ENCODE assay signal across 9 cellular contexts in the genomic region with DNA sequence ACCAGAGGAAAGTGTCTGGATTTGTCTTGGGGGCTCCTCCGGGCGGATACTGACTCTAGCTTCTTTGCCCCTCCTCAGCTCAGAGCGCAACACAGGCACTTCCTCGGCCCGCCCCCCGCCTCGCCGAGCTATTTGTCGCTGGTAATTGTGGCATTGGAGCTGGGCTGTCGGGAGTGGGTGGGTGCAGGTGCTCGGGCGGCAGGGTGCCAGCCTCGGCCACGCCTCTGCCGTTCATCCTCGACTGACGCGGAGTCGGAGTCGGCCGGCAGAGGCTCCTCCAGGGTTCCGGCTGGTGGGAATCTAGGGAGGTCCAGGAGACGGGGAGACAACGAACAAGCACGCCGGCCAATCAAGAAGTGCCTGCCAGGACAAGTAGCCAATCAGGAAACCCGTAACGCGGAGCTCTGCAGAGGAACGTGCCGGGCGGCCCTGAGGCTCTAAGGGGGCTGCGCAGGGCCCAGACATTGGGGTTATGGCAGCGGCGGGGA. TPM values are rescaled to one million over a fixed set of nuclear protein-coding genes. Genes with fewer than 3 reads are reported as not detected.
A peak's percentile ranks its signal among the peaks of the same experiment; 100 is the strongest.
DNase-seq lines count a peak whose midpoint lies in the region; ATAC-seq, FAIRE-seq and TF ChIP-seq lines count a peak whose summit lies in the region.
"Had no signal": no experiment of that assay in that cellular context is flagged by ENCODE, and none has a peak within 500 bp of the region (broad histone marks: within the 10 kb centered on the region; RNA-seq: fewer than 3 reads in every experiment).

No MANE protein-coding gene starts in this region.

- TF ChIP-seq CTCF in fibroblast of the aortic adventitia (IDR thresholded peaks at IDR 0.05; ENCODE audit: insufficient read depth, low read length) (no peak), neural progenitor cell (IDR thresholded peaks at IDR 0.05) (no peak)

- H3K9ac ChIP-seq in neural progenitor cell: no peak overlapping the region

- H3K4me2 ChIP-seq in neural progenitor cell: peak overlapping the region; percentile 71

- peak overlapping the region; percentile 71 for H3K4me3 Mint-ChIP-seq in activated T-helper 2 cell treated with anti-CD3 and anti-CD28 coated beads, Interferon-gamma antibody, Interleukin-2, Interleukin-4, amounts not matched to agents 10 μg/mL and 5 μg/mL and 100 μg/mL, durations not matched to agents 14 hours and 24 hours and 36 hours (ENCODE audit: low read depth)
- peak overlapping the region; percentile 78 for H3K4me3 Mint-ChIP-seq in neural progenitor cell

- H3K27me3 ChIP-seq in neural progenitor cell: peaks cover 7% of the 10 kb centered on the region

- ATAC-seq in GM19395 (IDR thresholded peaks at IDR 0.05; ENCODE audit: unreplicated experiment): no peak

- H3K36me3 ChIP-seq in neural progenitor cell: no peaks in the 10 kb centered on the region

- FAIRE-seq in RCC 7860 (lab: Jason Lieb, UNC): no peak
- FAIRE-seq: endometrium had no signal

- H3K4me1 ChIP-seq in neural progenitor cell: no peaks in the 10 kb centered on the region

- H3K4me1 Mint-ChIP-seq in activated T-helper 2 cell treated with anti-CD3 and anti-CD28 coated beads, Interferon-gamma antibody, Interleukin-2, Interleukin-4, amounts not matched to agents 10 μg/mL and 5 μg/mL and 100 μg/mL, durations not matched to agents 14 hours and 24 hours and 36 hours (ENCODE audit: low read depth): peaks cover 10% of the 10 kb centered on the region
- H3K4me1 Mint-ChIP-seq in neural progenitor cell: peaks cover 3% of the 10 kb centered on the region

- no peaks in the 10 kb centered on the region for H3F3A ChIP-seq in neural progenitor cell (ENCODE audit: low read depth)

- no peaks in the 10 kb centered on the region for H3K9me3 Mint-ChIP-seq in activated T-helper 2 cell treated with anti-CD3 and anti-CD28 coated beads, Interferon-gamma antibody, Interleukin-2, Interleukin-4, amounts not matched to agents 10 μg/mL and 5 μg/mL and 100 μg/mL, durations not matched to agents 14 hours and 24 hours and 36 hours
- H3K9me3 Mint-ChIP-seq in neural progenitor cell: peaks cover 23% of the 10 kb centered on the region

- H3K79me2 ChIP-seq in neural progenitor cell (ENCODE audit: low read depth): no peaks in the 10 kb centered on the region

- H3K4me3 ChIP-seq in fibroblast of the aortic adventitia (ENCODE audit: low read depth, low read length) (peak overlapping the region; percentile 44), neural progenitor cell (peak overlapping the region; percentile 38)

- no peaks in the 10 kb centered on the region for H3K9me3 ChIP-seq in neural progenitor cell (ENCODE audit: low read depth)

- H4K20me1 ChIP-seq in neural progenitor cell (ENCODE audit: low read depth): no peaks in the 10 kb centered on the region

- no peak overlapping the region for H3K27ac ChIP-seq in neural progenitor cell

- no peak overlapping the region for H3K27ac Mint-ChIP-seq in activated T-helper 2 cell treated with anti-CD3 and anti-CD28 coated beads, Interferon-gamma antibody, Interleukin-2, Interleukin-4, amounts not matched to agents 10 μg/mL and 5 μg/mL and 100 μg/mL, durations not matched to agents 14 hours and 24 hours and 36 hours
- H3K27ac Mint-ChIP-seq in neural progenitor cell: no peak overlapping the region

- DNase-seq in activated T-cell treated with anti-CD3 and anti-CD28 coated beads for 24 hours (ENCODE audit: low read depth) (peak; percentile 10), activated T-cell treated with anti-CD3 and anti-CD28 coated beads for 4 hours (no peak), NCI-H526 treated with DMSO at 0.1 percent for 48 hours (lab: John Stamatoyannopoulos, UW) (peak; percentile 70), fibroblast of the aortic adventitia (ENCODE audit: low read depth) (peak; percentile 63), neural progenitor cell (ENCODE audit: low spot score) (peak; percentile 90), RCC 7860 (ENCODE audit: low spot score) (no peak)
- DNase-seq in activated T-helper 2 cell treated with anti-CD3 and anti-CD28 coated beads, Interferon-gamma antibody, Interleukin-2, Interleukin-4, amounts not matched to agents 10 μg/mL and 5 μg/mL and 100 μg/mL, durations not matched to agents 14 hours and 24 hours and 36 hours (ENCODE audit: low spot score): peak; percentile 17

- intact Hi-C loops in activated T-helper 2 cell treated with anti-CD3 and anti-CD28 coated beads, Interferon-gamma antibody, Interleukin-2, Interleukin-4, amounts not matched to agents 10 μg/mL and 5 μg/mL and 100 μg/mL, durations not matched to agents 14 hours and 24 hours and 36 hours (cut with micrococcal nuclease): loop anchor here (2.0 kb wide), 1 partner anchor 41 kb away; a partner anchor contains a TSS

- peak overlapping the region; percentile 34 for H2AFZ ChIP-seq in neural progenitor cell (replicated peaks)

- H3K36me3 Mint-ChIP-seq in activated T-helper 2 cell treated with anti-CD3 and anti-CD28 coated beads, Interferon-gamma antibody, Interleukin-2, Interleukin-4, amounts not matched to agents 10 μg/mL and 5 μg/mL and 100 μg/mL, durations not matched to agents 14 hours and 24 hours and 36 hours (ENCODE audit: low read depth): peaks cover 3% of the 10 kb centered on the region
- H3K36me3 Mint-ChIP-seq in neural progenitor cell: no peaks in the 10 kb centered on the region

- H3K27me3 Mint-ChIP-seq in activated T-helper 2 cell treated with anti-CD3 and anti-CD28 coated beads, Interferon-gamma antibody, Interleukin-2, Interleukin-4, amounts not matched to agents 10 μg/mL and 5 μg/mL and 100 μg/mL, durations not matched to agents 14 hours and 24 hours and 36 hours (ENCODE audit: low read depth): peaks cover 14% of the 10 kb centered on the region
- peaks cover 27% of the 10 kb centered on the region for H3K27me3 Mint-ChIP-seq in neural progenitor cell (ENCODE audit: insufficient read depth, low read depth)

RNA-seq across cellular contexts. Expression of a gene that starts 3.9 kb away (rescaled TPM):
- 0.21 TPM in 2 replicates for total RNA-seq in activated T-helper 2 cell treated with anti-CD3 and anti-CD28 coated beads, Interferon-gamma antibody, Interleukin-2, Interleukin-4, amounts not matched to agents 10 μg/mL and 5 μg/mL and 100 μg/mL, durations not matched to agents 14 hours and 24 hours and 36 hours
- total RNA-seq in fibroblast of the aortic adventitia (ENCODE audit: low replicate concordance): 0.09 TPM in 1 of 2 replicates, not detected in the other
- 0.53 TPM in 1 of 2 replicates, not detected in the other for total RNA-seq in neural progenitor cell (ENCODE audit: low replicate concordance)

RNA-seq across cellular contexts. Expression of a gene that starts 6.1 kb away (rescaled TPM):
- 3.0 and 3.3 TPM in 2 replicates for total RNA-seq in activated T-helper 2 cell treated with anti-CD3 and anti-CD28 coated beads, Interferon-gamma antibody, Interleukin-2, Interleukin-4, amounts not matched to agents 10 μg/mL and 5 μg/mL and 100 μg/mL, durations not matched to agents 14 hours and 24 hours and 36 hours
- total RNA-seq in fibroblast of the aortic adventitia (ENCODE audit: low replicate concordance) (0.18 TPM in 1 of 2 replicates, not detected in the other), neural progenitor cell (ENCODE audit: low replicate concordance) (0.06 and 0.40 TPM in 2 replicates)

RNA-seq across cellular contexts. Expression of a gene that starts 26.8 kb away (rescaled TPM):
- 108 and 110 TPM in 2 replicates for total RNA-seq in activated T-helper 2 cell treated with anti-CD3 and anti-CD28 coated beads, Interferon-gamma antibody, Interleukin-2, Interleukin-4, amounts not matched to agents 10 μg/mL and 5 μg/mL and 100 μg/mL, durations not matched to agents 14 hours and 24 hours and 36 hours
- 13.3 and 22.9 TPM in 2 replicates for total RNA-seq in fibroblast of the aortic adventitia (ENCODE audit: low replicate concordance)
- total RNA-seq in neural progenitor cell (ENCODE audit: low replicate concordance): 16.6 and 28.9 TPM in 2 replicates

RNA-seq across cellular contexts. Expression of a gene that starts 35.4 kb away (rescaled TPM):
- total RNA-seq in activated T-helper 2 cell treated with anti-CD3 and anti-CD28 coated beads, Interferon-gamma antibody, Interleukin-2, Interleukin-4, amounts not matched to agents 10 μg/mL and 5 μg/mL and 100 μg/mL, durations not matched to agents 14 hours and 24 hours and 36 hours: 204 and 208 TPM in 2 replicates
- total RNA-seq in fibroblast of the aortic adventitia (ENCODE audit: low replicate concordance): 64.3 and 151 TPM in 2 replicates
- 88.5 and 91.9 TPM in 2 replicates for total RNA-seq in neural progenitor cell (ENCODE audit: low replicate concordance)

RNA-seq across cellular contexts. Expression of a gene that starts 41.3 kb away (rescaled TPM):
- total RNA-seq in activated T-helper 2 cell treated with anti-CD3 and anti-CD28 coated beads, Interferon-gamma antibody, Interleukin-2, Interleukin-4, amounts not matched to agents 10 μg/mL and 5 μg/mL and 100 μg/mL, durations not matched to agents 14 hours and 24 hours and 36 hours: 76.5 and 77.1 TPM in 2 replicates
- total RNA-seq in fibroblast of the aortic adventitia (ENCODE audit: low replicate concordance): 834 and 863 TPM in 2 replicates
- total RNA-seq in neural progenitor cell (ENCODE audit: low replicate concordance): 21.6 and 40.5 TPM in 2 replicates

Comparison
In these comparisons a context has a peak if more than half of its experiments do, and no peak if none do; other contexts are left out.
1. DNase-seq: peak in activated T-cell treated with anti-CD3 and anti-CD28 coated beads for 24 hours (single experiment), NCI-H526 treated with DMSO at 0.1 percent for 48 hours (single experiment), activated T-helper 2 cell treated with anti-CD3 and anti-CD28 coated beads, Interferon-gamma antibody, Interleukin-2, Interleukin-4, amounts not matched to agents 10 μg/mL and 5 μg/mL and 100 μg/mL, durations not matched to agents 14 hours and 24 hours and 36 hours (single experiment), fibroblast of the aortic adventitia (single experiment) and neural progenitor cell (single experiment); none in activated T-cell treated with anti-CD3 and anti-CD28 coated beads for 4 hours (single experiment) and RCC 7860 (single experiment).